In genomic region chr12:103966736-103967135, GRCh38 we compare ENCODE assay signal across 9 cellular contexts. TPM values are rescaled to one million over a fixed set of nuclear protein-coding genes. Genes with fewer than 3 reads are reported as not detected.
DNase-seq lines count a peak whose midpoint lies in the region; ATAC-seq, FAIRE-seq and TF ChIP-seq lines count a peak whose summit lies in the region.
"Had no signal": no experiment of that assay in that cellular context is flagged by ENCODE, and none has a peak within 500 bp of the region (broad histone marks: within the 10 kb centered on the region; RNA-seq: fewer than 3 reads in every experiment).

No MANE protein-coding gene starts in this region.

- FAIRE-seq in keratinocyte (lab: Jason Lieb, UNC) = no peak

- H3K36me3 ChIP-seq in keratinocyte (ENCODE audit: control insufficient read depth in 2 of 2, extremely low read depth in 1 of 2, insufficient read depth in 2 of 2, low read length in 2 of 2) = peaks cover 1 to 9% of the 10 kb centered on the region in 2 experiments

- peak overlapping the region; percentile 94 for H3K9ac ChIP-seq in keratinocyte (ENCODE audit: control insufficient read depth, extremely low read depth, insufficient read depth, low read length)

- peak overlapping the region; percentile 97 for H3K4me2 ChIP-seq in keratinocyte (ENCODE audit: control insufficient read depth, extremely low read depth, insufficient read depth, low read depth, low read length)

- peaks cover 81% of the 10 kb centered on the region for H3K79me2 ChIP-seq in keratinocyte (ENCODE audit: control insufficient read depth, insufficient read depth, low read length)

- no peak for DNase-seq in T-helper 1 cell
- no peak for DNase-seq in activated naive CD8-positive, alpha-beta T cell treated with anti-CD3 and anti-CD28 coated beads, Interleukin-2, amount 50 U/mL, for 24 hours
- no peak for DNase-seq in keratinocyte (ENCODE audit: low read depth, low spot score)
- no peak for DNase-seq in middle frontal gyrus (ENCODE audit: extremely low spot score, low spot score)
- no peak for DNase-seq in retina
- DNase-seq: AML-193 had no signal

- H3K27me3 Mint-ChIP-seq in T-helper 1 cell treated with Interleukin-12 subunit alpha and Interleukin-12 subunit beta and Interleukin-4 antibody, amounts not matched to agents 30 μg/mL and 1 μg/mL, for 36 hours (ENCODE audit: low read depth) = no peaks in the 10 kb centered on the region
- no peaks in the 10 kb centered on the region for H3K27me3 Mint-ChIP-seq in activated naive CD8-positive, alpha-beta T cell treated with anti-CD3 and anti-CD28 coated beads, Interleukin-2, amount 50 U/mL, for 24 hours

- no peaks in the 10 kb centered on the region for H3K9me1 ChIP-seq in keratinocyte (ENCODE audit: control insufficient read depth, extremely low read depth, insufficient read depth, low read length)

- H3K4me1 Mint-ChIP-seq in T-helper 1 cell treated with Interleukin-12 subunit alpha and Interleukin-12 subunit beta and Interleukin-4 antibody, amounts not matched to agents 30 μg/mL and 1 μg/mL, for 36 hours (ENCODE audit: low read depth) = peaks cover 47% of the 10 kb centered on the region
- H3K4me1 Mint-ChIP-seq in activated naive CD8-positive, alpha-beta T cell treated with anti-CD3 and anti-CD28 coated beads, Interleukin-2, amount 50 U/mL, for 24 hours = peaks cover 66% of the 10 kb centered on the region

- peaks cover 7% of the 10 kb centered on the region for H4K20me1 ChIP-seq in keratinocyte (ENCODE audit: control insufficient read depth, extremely low read depth, insufficient read depth, low read length)

- H3K36me3 Mint-ChIP-seq in T-helper 1 cell treated with Interleukin-12 subunit alpha and Interleukin-12 subunit beta and Interleukin-4 antibody, amounts not matched to agents 30 μg/mL and 1 μg/mL, for 36 hours (ENCODE audit: low read depth) = peaks cover 14% of the 10 kb centered on the region
- H3K36me3 Mint-ChIP-seq in activated naive CD8-positive, alpha-beta T cell treated with anti-CD3 and anti-CD28 coated beads, Interleukin-2, amount 50 U/mL, for 24 hours (ENCODE audit: low read depth) = peaks cover 42% of the 10 kb centered on the region

- no peaks in the 10 kb centered on the region for H3K27me3 ChIP-seq in keratinocyte (ENCODE audit: control insufficient read depth, extremely low read depth, insufficient read depth, low read length)

- no peak overlapping the region for H2AFZ ChIP-seq in keratinocyte (ENCODE audit: control insufficient read depth, low read length)

- H3K4me3 ChIP-seq in keratinocyte (ENCODE audit: control insufficient read depth in 2 of 3, extremely low read depth in 1 of 3, insufficient read depth in 2 of 3, low read depth in 1 of 3, low read length in 3 of 3) = peak overlapping the region; percentile 68 to 99 (median 80)

- H3K9me3 ChIP-seq in keratinocyte (ENCODE audit: control insufficient read depth, low read depth, low read length) = no peaks in the 10 kb centered on the region

- peaks cover 29% of the 10 kb centered on the region for H3K4me1 ChIP-seq in keratinocyte (ENCODE audit: control insufficient read depth, extremely low read depth, insufficient read depth, low read length)

- ATAC-seq in activated naive CD8-positive, alpha-beta T cell treated with anti-CD3 and anti-CD28 coated beads, Interleukin-2, amount 50 U/mL, for 24 hours = no peak
- ATAC-seq in HG02759 (IDR thresholded peaks at IDR 0.05; ENCODE audit: unreplicated experiment) = no peak

- peak overlapping the region; percentile 98 for H3K27ac Mint-ChIP-seq in T-helper 1 cell treated with Interleukin-12 subunit alpha and Interleukin-12 subunit beta and Interleukin-4 antibody, amounts not matched to agents 30 μg/mL and 1 μg/mL, for 36 hours
- peak overlapping the region; percentile 98 for H3K27ac Mint-ChIP-seq in activated naive CD8-positive, alpha-beta T cell treated with anti-CD3 and anti-CD28 coated beads, Interleukin-2, amount 50 U/mL, for 24 hours

- H3K9me3 Mint-ChIP-seq in T-helper 1 cell treated with Interleukin-12 subunit alpha and Interleukin-12 subunit beta and Interleukin-4 antibody, amounts not matched to agents 30 μg/mL and 1 μg/mL, for 36 hours = no peaks in the 10 kb centered on the region
- H3K9me3 Mint-ChIP-seq in activated naive CD8-positive, alpha-beta T cell treated with anti-CD3 and anti-CD28 coated beads, Interleukin-2, amount 50 U/mL, for 24 hours = no peaks in the 10 kb centered on the region

- H3K27ac ChIP-seq in keratinocyte (ENCODE audit: control insufficient read depth, insufficient read depth, low read length) (peak overlapping the region; percentile 90), temporal lobe (ENCODE audit: low read depth, low read length) (peak overlapping the region; percentile 88)

- peak overlapping the region; percentile 98 for H3K4me3 Mint-ChIP-seq in T-helper 1 cell treated with Interleukin-12 subunit alpha and Interleukin-12 subunit beta and Interleukin-4 antibody, amounts not matched to agents 30 μg/mL and 1 μg/mL, for 36 hours
- H3K4me3 Mint-ChIP-seq in activated naive CD8-positive, alpha-beta T cell treated with anti-CD3 and anti-CD28 coated beads, Interleukin-2, amount 50 U/mL, for 24 hours = peak overlapping the region; percentile 99

- TF ChIP-seq CTCF in keratinocyte (optimal IDR thresholded peaks at IDR 0.05 in 1 of 3, IDR thresholded peaks at IDR 0.05 in 1 of 3, conservative IDR thresholded peaks at IDR 0.05 in 1 of 3; ENCODE audit: extremely low read depth in 1 of 3, insufficient read depth in 2 of 3, low read length in 3 of 3) = no peak

- dilution Hi-C loops in keratinocyte (cut with MboI; ENCODE audit: extremely low pct_ligation_motif_present, low sequenced_read_pairs) = no loop called here

RNA-seq across cellular contexts. Expression of gene TDG, which starts 1.1 kb away (rescaled TPM):
- polyA plus RNA-seq in keratinocyte = 20.8 to 35.6 TPM (median 27.1 TPM) in 3 replicates
- polyA plus RNA-seq in keratinocyte (2011; ENCODE audit: low read depth) = 26.1 TPM
- polyA plus RNA-seq in keratinocyte (2011; cell fraction: cytosol; rRNA removed) = 12.7 and 24.8 TPM in 2 replicates
- polyA plus RNA-seq in keratinocyte (2011; cell fraction: nucleus; rRNA removed) = 28.9 and 42.6 TPM in 2 replicates
- 21.0 and 31.1 TPM in 2 replicates for polyA plus RNA-seq in keratinocyte (2012; ENCODE audit: low replicate concordance)
- polyA minus RNA-seq in keratinocyte = 3.3 to 26.9 TPM (median 17.3 TPM) in 3 replicates
- 11.7 TPM for polyA minus RNA-seq in keratinocyte (2011; cell fraction: cytosol; rRNA and poly(A)+ RNA removed)
- polyA minus RNA-seq in keratinocyte (2011; cell fraction: nucleus; rRNA and poly(A)+ RNA removed) = 19.2 and 30.3 TPM in 2 replicates
- 42.8 TPM for total RNA-seq in temporal lobe

RNA-seq across cellular contexts. Expression of gene HSP90B1, which starts 36.5 kb away (rescaled TPM):
- polyA plus RNA-seq in keratinocyte = 447 to 954 TPM (median 865 TPM) in 3 replicates
- polyA plus RNA-seq in keratinocyte (2011; ENCODE audit: low read depth) = 3,505 TPM
- 228 and 323 TPM in 2 replicates for polyA plus RNA-seq in keratinocyte (2011; cell fraction: cytosol; rRNA removed)
- 1,027 and 1,573 TPM in 2 replicates for polyA plus RNA-seq in keratinocyte (2011; cell fraction: nucleus; rRNA removed)
- 425 and 912 TPM in 2 replicates for polyA plus RNA-seq in keratinocyte (2012; ENCODE audit: low replicate concordance)
- polyA minus RNA-seq in keratinocyte = 104 to 371 TPM (median 154 TPM) in 3 replicates
- 166 TPM for polyA minus RNA-seq in keratinocyte (2011; cell fraction: cytosol; rRNA and poly(A)+ RNA removed)
- 332 and 608 TPM in 2 replicates for polyA minus RNA-seq in keratinocyte (2011; cell fraction: nucleus; rRNA and poly(A)+ RNA removed)
- 162 TPM for total RNA-seq in temporal lobe
